In genomic region chr1:68497358-68497698, GRCh38 we compare ENCODE assay signal across 8 cellular contexts. TPM values are rescaled to one million over a fixed set of nuclear protein-coding genes. Genes with fewer than 3 reads are reported as not detected.
DNase-seq lines count a peak whose midpoint lies in the region; ATAC-seq and TF ChIP-seq lines count a peak whose summit lies in the region.

No MANE protein-coding gene starts in this region.

- WGBS in lower leg skin, 2 donors, result 5 to 9% methylated on average over 3 of the region's 3 CpGs

- TF ChIP-seq POLR2A in lower leg skin (IDR thresholded peaks at IDR 0.05) (no peak), vagina (IDR thresholded peaks at IDR 0.05) (no peak)

- H3K9me3 Mint-ChIP-seq in activated T-helper 2 cell treated with anti-CD3 and anti-CD28 coated beads, Interferon-gamma antibody, Interleukin-2, Interleukin-4, amounts not matched to agents 10 μg/mL and 5 μg/mL and 100 μg/mL, durations not matched to agents 14 hours and 24 hours and 36 hours, result peaks cover 6% of the 10 kb centered on the region

- H3K27me3 Mint-ChIP-seq in activated T-helper 2 cell treated with anti-CD3 and anti-CD28 coated beads, Interferon-gamma antibody, Interleukin-2, Interleukin-4, amounts not matched to agents 10 μg/mL and 5 μg/mL and 100 μg/mL, durations not matched to agents 14 hours and 24 hours and 36 hours (ENCODE audit: low read depth), result peaks cover 23% of the 10 kb centered on the region

- no peaks in the 10 kb centered on the region for H3K36me3 ChIP-seq in vagina

- peaks cover 10% of the 10 kb centered on the region for H3K36me3 Mint-ChIP-seq in activated T-helper 2 cell treated with anti-CD3 and anti-CD28 coated beads, Interferon-gamma antibody, Interleukin-2, Interleukin-4, amounts not matched to agents 10 μg/mL and 5 μg/mL and 100 μg/mL, durations not matched to agents 14 hours and 24 hours and 36 hours (ENCODE audit: low read depth)

- ATAC-seq in GM18873 (IDR thresholded peaks at IDR 0.05; ENCODE audit: low FRiP score, unreplicated experiment) (peak; percentile 4), HG02973 (IDR thresholded peaks at IDR 0.05; ENCODE audit: unreplicated experiment) (peak; percentile 9)

- peak overlapping the region; percentile 86 for H3K27ac Mint-ChIP-seq in activated T-helper 2 cell treated with anti-CD3 and anti-CD28 coated beads, Interferon-gamma antibody, Interleukin-2, Interleukin-4, amounts not matched to agents 10 μg/mL and 5 μg/mL and 100 μg/mL, durations not matched to agents 14 hours and 24 hours and 36 hours

- H3K27me3 ChIP-seq in vagina, result no peaks in the 10 kb centered on the region

- H3K9me3 ChIP-seq in vagina, result no peaks in the 10 kb centered on the region

- intact Hi-C loops in activated T-helper 2 cell treated with anti-CD3 and anti-CD28 coated beads, Interferon-gamma antibody, Interleukin-2, Interleukin-4, amounts not matched to agents 10 μg/mL and 5 μg/mL and 100 μg/mL, durations not matched to agents 14 hours and 24 hours and 36 hours (cut with micrococcal nuclease), result loop anchor here (2.0 to 5.0 kb wide), 2 partner anchors 15 to 1445 kb away; partner anchors contain the start of gene SLC35D1
- intact Hi-C loops in lower leg skin (cut with DNase I; ENCODE audit: low total_unique reads), result no loop called here
- intact Hi-C loops in vagina (cut with DNase I), result no loop called here

- peaks cover 33% of the 10 kb centered on the region for H3K4me1 Mint-ChIP-seq in activated T-helper 2 cell treated with anti-CD3 and anti-CD28 coated beads, Interferon-gamma antibody, Interleukin-2, Interleukin-4, amounts not matched to agents 10 μg/mL and 5 μg/mL and 100 μg/mL, durations not matched to agents 14 hours and 24 hours and 36 hours (ENCODE audit: low read depth)

- no peak for DNase-seq in activated T-helper 2 cell treated with anti-CD3 and anti-CD28 coated beads, Interferon-gamma antibody, Interleukin-2, Interleukin-4, amounts not matched to agents 10 μg/mL and 5 μg/mL and 100 μg/mL, durations not matched to agents 14 hours and 24 hours and 36 hours (ENCODE audit: low spot score)
- no peak for DNase-seq in lower leg skin (ENCODE audit: low spot score in 2 of 2)
- DNase-seq in vagina (ENCODE audit: extremely low spot score in 2 of 2), result no peak
- DNase-seq in RKO (ENCODE audit: low spot score), result no peak
- no peak for DNase-seq in NCI-H345 (lab: John Stamatoyannopoulos, UW)
- no peak for DNase-seq in activated CD4-positive, alpha-beta T cell treated with anti-CD3 and anti-CD28 coated beads, Interleukin-2, amount 50 U/mL, for 4 hours

- peaks cover 9% of the 10 kb centered on the region for H3K4me1 ChIP-seq in vagina

- H3K4me3 ChIP-seq in lower leg skin (ENCODE audit: low read depth, poor library complexity, severe bottlenecking) (peak overlapping the region; percentile 67), vagina (peak overlapping the region; percentile 52 to 55)

- peak overlapping the region; percentile 88 for H3K4me3 Mint-ChIP-seq in activated T-helper 2 cell treated with anti-CD3 and anti-CD28 coated beads, Interferon-gamma antibody, Interleukin-2, Interleukin-4, amounts not matched to agents 10 μg/mL and 5 μg/mL and 100 μg/mL, durations not matched to agents 14 hours and 24 hours and 36 hours (ENCODE audit: low read depth)

- H3K27ac ChIP-seq in vagina, result no peak overlapping the region

- TF ChIP-seq CTCF in lower leg skin (IDR thresholded peaks at IDR 0.05), result no peak
- no peak for TF ChIP-seq CTCF in vagina (IDR thresholded peaks at IDR 0.05)

RNA-seq across cellular contexts. Expression of gene DEPDC1, which starts 0.4 kb away (rescaled TPM):
- total RNA-seq in activated T-helper 2 cell treated with anti-CD3 and anti-CD28 coated beads, Interferon-gamma antibody, Interleukin-2, Interleukin-4, amounts not matched to agents 10 μg/mL and 5 μg/mL and 100 μg/mL, durations not matched to agents 14 hours and 24 hours and 36 hours, result 19.9 and 25.3 TPM in 2 replicates
- total RNA-seq in lower leg skin (1 to 10 TPM; 1.3 to 6.5 (median 2.0) TPM), vagina (1.7 TPM)

RNA-seq across cellular contexts. Expression of gene RPE65, which starts 47.6 kb away (rescaled TPM):
- not detected in 2 replicates for total RNA-seq in activated T-helper 2 cell treated with anti-CD3 and anti-CD28 coated beads, Interferon-gamma antibody, Interleukin-2, Interleukin-4, amounts not matched to agents 10 μg/mL and 5 μg/mL and 100 μg/mL, durations not matched to agents 14 hours and 24 hours and 36 hours
- total RNA-seq in lower leg skin, result under 1 TPM in 1 of 4 donors, not detected in 3; 0.13 TPM
- total RNA-seq in vagina, result not detected
